ENCODE assay signal across 29 cellular contexts in genomic region chrX:41327359-41327758, GRCh38.
"Had no signal": no experiment of that assay in that cellular context is flagged by ENCODE, and none has a peak within 500 bp of the region (broad histone marks: within the 10 kb centered on the region; RNA-seq: fewer than 3 reads in every experiment).

No MANE protein-coding gene starts in this region.

- ATAC-seq: naive thymus-derived CD8-positive, alpha-beta T cell; natural killer cell treated with Interleukin-12 subunit alpha and Interleukin-12 subunit beta and Interleukin-15 and Interleukin-18, amount 100 ng/mL, for 72 hours; pancreas; psoas muscle; right cardiac atrium; sciatic nerve; stimulated activated memory B cell treated with anti-CD40 and anti-IgM and Interleukin-4, amounts not matched to agents 10 μg/mL and 1 μg/mL and 100 μg/mL, for 72 hours; stimulated activated naive CD8-positive, alpha-beta T cell treated with anti-CD3 and anti-CD28 coated beads, Interleukin-15, amount 100 ng/mL, for 72 hours; stimulated activated naive CD8-positive, alpha-beta T cell treated with anti-CD3 and anti-CD28 coated beads, Interleukin-15, Interleukin-2, amounts not matched to agents 100 U/mL and 50 U/mL, for 24 hours had no signal

- H3K4me1 Mint-ChIP-seq: stimulated activated memory B cell treated with anti-CD40 and anti-IgM and Interleukin-4, amounts not matched to agents 10 μg/mL and 1 μg/mL and 100 μg/mL, for 72 hours had no signal

- H3K27ac Mint-ChIP-seq: natural killer cell treated with Interleukin-12 subunit alpha and Interleukin-12 subunit beta and Interleukin-15 and Interleukin-18, amount 100 ng/mL, for 72 hours; nephron progenitor cell; progenitor cell of endocrine pancreas; stimulated activated memory B cell treated with anti-CD40 and anti-IgM and Interleukin-4, amounts not matched to agents 10 μg/mL and 1 μg/mL and 100 μg/mL, for 72 hours; stimulated activated naive CD8-positive, alpha-beta T cell treated with anti-CD3 and anti-CD28 coated beads, Interleukin-15, amount 100 ng/mL, for 72 hours had no signal

- H3K4me3 Mint-ChIP-seq: naive thymus-derived CD8-positive, alpha-beta T cell; natural killer cell treated with Interleukin-12 subunit alpha and Interleukin-12 subunit beta and Interleukin-15 and Interleukin-18, amount 100 ng/mL, for 72 hours; nephron progenitor cell; neural crest cell; stimulated activated memory B cell treated with anti-CD40 and anti-IgM and Interleukin-4, amounts not matched to agents 10 μg/mL and 1 μg/mL and 100 μg/mL, for 72 hours; stimulated activated naive CD8-positive, alpha-beta T cell treated with anti-CD3 and anti-CD28 coated beads, Interleukin-15, amount 100 ng/mL, for 72 hours had no signal

- DNase-seq: naive thymus-derived CD8-positive, alpha-beta T cell; nephron progenitor cell; nucleus accumbens; pancreas; psoas muscle; right cardiac atrium; spleen; stimulated activated CD4-positive, alpha-beta T cell treated with anti-CD3 and anti-CD28 coated beads, Interleukin-12 subunit alpha, Interleukin-12 subunit beta, amount 100 ng/mL, for 4 hours; stimulated activated CD4-positive, alpha-beta T cell treated with anti-CD3 and anti-CD28 coated beads, Interleukin-1b, Interleukin-23, amount 100 ng/mL, for 48 hours; stimulated activated CD4-positive, alpha-beta T cell treated with anti-CD3 and anti-CD28 coated beads, Interleukin-4, amount 100 ng/mL, for 1 hour; stimulated activated CD4-positive, alpha-beta T cell treated with anti-CD3 and anti-CD28 coated beads, Interleukin-4, amount 100 ng/mL, for 4 hours; stimulated activated CD8-positive, alpha-beta memory T cell treated with anti-CD3 and anti-CD28 coated beads, Interleukin-4, amount 100 ng/mL, for 48 hours; stimulated activated naive CD4-positive, alpha-beta T cell; stimulated activated naive CD8-positive, alpha-beta T cell treated with anti-CD3 and anti-CD28 coated beads, Interleukin-15, amount 100 ng/mL, for 72 hours; stimulated activated naive CD8-positive, alpha-beta T cell treated with anti-CD3 and anti-CD28 coated beads, Interleukin-15, Interleukin-2, amounts not matched to agents 100 U/mL and 50 U/mL, for 24 hours; substantia nigra; thyroid gland; trophoblast cell; upper lobe of left lung had no signal

- H3K9me3 Mint-ChIP-seq: naive thymus-derived CD8-positive, alpha-beta T cell; natural killer cell treated with Interleukin-12 subunit alpha and Interleukin-12 subunit beta and Interleukin-15 and Interleukin-18, amount 100 ng/mL, for 72 hours; stimulated activated memory B cell treated with anti-CD40 and anti-IgM and Interleukin-4, amounts not matched to agents 10 μg/mL and 1 μg/mL and 100 μg/mL, for 72 hours; stimulated activated naive CD8-positive, alpha-beta T cell treated with anti-CD3 and anti-CD28 coated beads, Interleukin-15, amount 100 ng/mL, for 72 hours had no signal

- H3K36me3 Mint-ChIP-seq: naive thymus-derived CD8-positive, alpha-beta T cell; natural killer cell treated with Interleukin-12 subunit alpha and Interleukin-12 subunit beta and Interleukin-15 and Interleukin-18, amount 100 ng/mL, for 72 hours; stimulated activated memory B cell treated with anti-CD40 and anti-IgM and Interleukin-4, amounts not matched to agents 10 μg/mL and 1 μg/mL and 100 μg/mL, for 72 hours had no signal

- H3K27me3 Mint-ChIP-seq: naive thymus-derived CD8-positive, alpha-beta T cell; progenitor cell of endocrine pancreas; stimulated activated memory B cell treated with anti-CD40 and anti-IgM and Interleukin-4, amounts not matched to agents 10 μg/mL and 1 μg/mL and 100 μg/mL, for 72 hours; stimulated activated naive CD8-positive, alpha-beta T cell treated with anti-CD3 and anti-CD28 coated beads, Interleukin-15, amount 100 ng/mL, for 72 hours had no signal

- H3K9me3 ChIP-seq: neutrophil, pancreas, psoas muscle, spleen, suprapubic skin, thoracic aorta, thyroid gland, tibial nerve, upper lobe of left lung, vagina had no signal
